33 cellular contexts compared by ENCODE assay signal in genomic region chrY:7437086-7437485, GRCh38.
"Had no signal": no experiment of that assay in that cellular context is flagged by ENCODE, and none has a peak within 500 bp of the region (broad histone marks: within the 10 kb centered on the region; RNA-seq: fewer than 3 reads in every experiment).

No MANE protein-coding gene starts in this region.

- DNase-seq: activated B cell treated with CpG ODN at 0.5 μM for 24 hours; activated CD4-positive, alpha-beta T cell treated with anti-CD3 and anti-CD28 coated beads for 48 hours; activated CD4-positive, alpha-beta T cell treated with anti-CD3 and anti-CD28 coated beads, Interleukin-2, amount 50 U/mL, for 1 hour; activated CD4-positive, alpha-beta T cell treated with anti-CD3 and anti-CD28 coated beads, Interleukin-2, amount 50 U/mL, for 48 hours; activated CD8-positive, alpha-beta memory T cell treated with anti-CD3 and anti-CD28 coated beads for 24 hours; activated CD8-positive, alpha-beta T cell treated with anti-CD3 and anti-CD28 coated beads for 36 hours; activated effector memory CD4-positive, alpha-beta T cell treated with Interleukin-2 at 50 U/mL for 16 hours; activated naive CD4-positive, alpha-beta T cell treated with anti-CD3 and anti-CD28 coated beads for 36 hours; activated naive CD8-positive, alpha-beta T cell treated with anti-CD3 and anti-CD28 coated beads for 36 hours; activated naive CD8-positive, alpha-beta T cell treated with anti-CD3 and anti-CD28 coated beads, Interleukin-2, amount 50 U/mL, for 24 hours; activated T-cell treated with anti-CD3 and anti-CD28 coated beads, Interleukin-2, amount 50 U/mL, for 4 hours; adrenal gland; amygdala; aorta; body of pancreas; dorsolateral prefrontal cortex; effector memory CD4-positive, alpha-beta T cell; endodermal cell; esophagus squamous epithelium; foreskin melanocyte; head of caudate nucleus; hippocampal formation; T1000; WERI-Rb-1 had no signal

- H3K9me3 ChIP-seq: adrenal gland, body of pancreas, esophagus squamous epithelium, gastroesophageal sphincter had no signal

- H3K36me3 Mint-ChIP-seq: activated naive CD4-positive, alpha-beta T cell treated with anti-CD3 and anti-CD28 coated beads, Interleukin-2, amount 50 U/mL, for 24 hours; activated naive CD8-positive, alpha-beta T cell treated with anti-CD3 and anti-CD28 coated beads for 36 hours had no signal

- H3K27me3 ChIP-seq: adrenal gland, body of pancreas, cardiac muscle cell, dorsolateral prefrontal cortex, esophagus squamous epithelium, gastroesophageal sphincter had no signal

- H3K36me3 ChIP-seq: adrenal gland, cardiac muscle cell, esophagus squamous epithelium, gastroesophageal sphincter, WERI-Rb-1 had no signal

- H3K9me3 Mint-ChIP-seq: activated B cell treated with CpG ODN at 0.5 μM for 24 hours; activated CD8-positive, alpha-beta T cell treated with anti-CD3 and anti-CD28 coated beads for 36 hours; activated naive CD4-positive, alpha-beta T cell treated with anti-CD3 and anti-CD28 coated beads for 36 hours; activated naive CD4-positive, alpha-beta T cell treated with anti-CD3 and anti-CD28 coated beads, Interleukin-2, amount 50 U/mL, for 24 hours; activated naive CD8-positive, alpha-beta T cell treated with anti-CD3 and anti-CD28 coated beads for 36 hours; activated naive CD8-positive, alpha-beta T cell treated with anti-CD3 and anti-CD28 coated beads, Interleukin-2, amount 50 U/mL, for 24 hours; activated T-helper 17 cell treated with anti-CD3 and anti-CD28 coated beads, Interleukin-2, amount 50 U/mL, for 72 hours; dendritic cell treated with granulocyte-macrophage colony-stimulating factor and Interleukin-4, amounts not matched to agents 40 ng/mL and 50 ng/mL, for 4 days; endodermal cell; T-helper 1 cell treated with Interleukin-12 subunit alpha and Interleukin-12 subunit beta and Interleukin-4 antibody, amounts not matched to agents 30 μg/mL and 1 μg/mL, for 36 hours had no signal

- H3K4me1 Mint-ChIP-seq: activated B cell treated with CpG ODN at 0.5 μM for 24 hours; activated naive CD4-positive, alpha-beta T cell treated with anti-CD3 and anti-CD28 coated beads, Interleukin-2, amount 50 U/mL, for 24 hours; activated naive CD8-positive, alpha-beta T cell treated with anti-CD3 and anti-CD28 coated beads for 36 hours; activated naive CD8-positive, alpha-beta T cell treated with anti-CD3 and anti-CD28 coated beads, Interleukin-2, amount 50 U/mL, for 24 hours; activated T-helper 17 cell treated with anti-CD3 and anti-CD28 coated beads, Interleukin-2, amount 50 U/mL, for 72 hours; central memory CD8-positive, alpha-beta T cell; endodermal cell had no signal

- H3K27ac ChIP-seq: adrenal gland, body of pancreas, cardiac muscle cell, coronary artery, dorsolateral prefrontal cortex, esophagus squamous epithelium, gastroesophageal sphincter, WERI-Rb-1 had no signal

- H3K27ac Mint-ChIP-seq: activated B cell treated with CpG ODN at 0.5 μM for 24 hours; activated CD8-positive, alpha-beta T cell treated with anti-CD3 and anti-CD28 coated beads for 36 hours; activated naive CD4-positive, alpha-beta T cell treated with anti-CD3 and anti-CD28 coated beads for 36 hours; activated naive CD4-positive, alpha-beta T cell treated with anti-CD3 and anti-CD28 coated beads, Interleukin-2, amount 50 U/mL, for 24 hours; activated naive CD8-positive, alpha-beta T cell treated with anti-CD3 and anti-CD28 coated beads for 36 hours; activated naive CD8-positive, alpha-beta T cell treated with anti-CD3 and anti-CD28 coated beads, Interleukin-2, amount 50 U/mL, for 24 hours; activated T-helper 17 cell treated with anti-CD3 and anti-CD28 coated beads, Interleukin-2, amount 50 U/mL, for 72 hours; dendritic cell treated with granulocyte-macrophage colony-stimulating factor and Interleukin-4, amounts not matched to agents 40 ng/mL and 50 ng/mL, for 4 days; endodermal cell; T-helper 1 cell treated with Interleukin-12 subunit alpha and Interleukin-12 subunit beta and Interleukin-4 antibody, amounts not matched to agents 30 μg/mL and 1 μg/mL, for 36 hours had no signal

- H3K4me3 Mint-ChIP-seq: activated B cell treated with CpG ODN at 0.5 μM for 24 hours; activated CD8-positive, alpha-beta T cell treated with anti-CD3 and anti-CD28 coated beads for 36 hours; activated naive CD4-positive, alpha-beta T cell treated with anti-CD3 and anti-CD28 coated beads for 36 hours; activated naive CD4-positive, alpha-beta T cell treated with anti-CD3 and anti-CD28 coated beads, Interleukin-2, amount 50 U/mL, for 24 hours; activated naive CD8-positive, alpha-beta T cell treated with anti-CD3 and anti-CD28 coated beads for 36 hours; activated naive CD8-positive, alpha-beta T cell treated with anti-CD3 and anti-CD28 coated beads, Interleukin-2, amount 50 U/mL, for 24 hours; activated T-cell treated with anti-CD3 and anti-CD28 coated beads, Interleukin-2, amount 50 U/mL, for 4 hours; activated T-helper 17 cell treated with anti-CD3 and anti-CD28 coated beads, Interleukin-2, amount 50 U/mL, for 72 hours; central memory CD8-positive, alpha-beta T cell; dendritic cell treated with granulocyte-macrophage colony-stimulating factor and Interleukin-4, amounts not matched to agents 40 ng/mL and 50 ng/mL, for 4 days; endodermal cell; T-helper 1 cell treated with Interleukin-12 subunit alpha and Interleukin-12 subunit beta and Interleukin-4 antibody, amounts not matched to agents 30 μg/mL and 1 μg/mL, for 36 hours had no signal

- ATAC-seq: activated CD4-positive, CD25-positive, alpha-beta regulatory T cell treated with anti-CD3 and anti-CD28 coated beads, Interleukin-2, amount 50 U/mL, for 24 hours; activated CD8-positive, alpha-beta T cell treated with anti-CD3 and anti-CD28 coated beads for 36 hours; activated naive CD8-positive, alpha-beta T cell treated with anti-CD3 and anti-CD28 coated beads, Interleukin-2, amount 50 U/mL, for 24 hours; activated T-cell treated with anti-CD3 and anti-CD28 coated beads, Interleukin-2, amount 50 U/mL, for 4 hours; activated T-helper 17 cell treated with anti-CD3 and anti-CD28 coated beads, Interleukin-2, amount 50 U/mL, for 72 hours; body of pancreas; gastroesophageal sphincter had no signal

- H3K4me1 ChIP-seq: adrenal gland, body of pancreas, esophagus squamous epithelium, gastroesophageal sphincter had no signal

- H3K27me3 Mint-ChIP-seq: activated CD8-positive, alpha-beta T cell treated with anti-CD3 and anti-CD28 coated beads for 36 hours; activated naive CD8-positive, alpha-beta T cell treated with anti-CD3 and anti-CD28 coated beads for 36 hours; activated naive CD8-positive, alpha-beta T cell treated with anti-CD3 and anti-CD28 coated beads, Interleukin-2, amount 50 U/mL, for 24 hours; activated T-helper 17 cell treated with anti-CD3 and anti-CD28 coated beads, Interleukin-2, amount 50 U/mL, for 72 hours had no signal

- H3K4me3 ChIP-seq: adrenal gland, body of pancreas, cardiac muscle cell, coronary artery, dorsolateral prefrontal cortex, esophagus squamous epithelium, gastroesophageal sphincter had no signal
